Comparison of ENCODE assay signal across 21 cellular contexts in the genomic region with DNA sequence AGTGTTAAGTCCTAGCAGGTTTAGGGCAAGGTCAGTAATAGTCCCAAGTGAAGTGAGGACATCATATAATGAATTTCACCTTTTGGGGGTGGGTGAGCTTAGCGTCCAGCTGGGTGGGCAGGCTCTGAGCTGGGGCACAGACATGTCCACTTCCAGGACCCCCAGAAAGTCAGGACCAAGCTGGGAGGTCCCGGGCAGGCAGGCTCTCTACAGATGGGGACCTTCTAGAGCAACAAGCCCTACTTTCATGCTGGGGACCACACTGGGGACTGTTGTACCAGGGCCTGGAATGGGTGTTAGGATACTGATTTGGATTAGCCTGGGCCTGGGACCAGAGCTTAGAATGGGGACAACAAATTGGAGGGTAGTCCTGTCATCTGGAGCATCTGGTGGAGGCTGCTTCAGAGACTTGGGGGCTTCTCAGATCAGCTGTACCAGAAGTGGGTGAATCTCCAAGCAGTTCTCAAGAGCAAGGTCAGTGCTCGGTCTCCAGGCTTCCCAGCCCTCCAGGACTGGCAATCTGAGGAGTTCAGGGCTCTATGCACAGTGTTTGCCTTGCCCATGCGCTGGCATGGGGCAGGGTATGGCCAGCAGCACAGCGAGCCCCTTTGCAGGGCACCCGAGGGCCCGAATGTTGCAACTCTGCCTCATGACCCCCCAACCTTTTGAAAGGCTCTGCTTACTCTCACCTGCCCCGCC.
DNase-seq lines count a peak whose midpoint lies in the region; ATAC-seq and TF ChIP-seq lines count a peak whose summit lies in the region.
"Had no signal": no experiment of that assay in that cellular context is flagged by ENCODE, and none has a peak within 500 bp of the region (broad histone marks: within the 10 kb centered on the region; RNA-seq: fewer than 3 reads in every experiment).

No MANE protein-coding gene starts in this region.

- H3F3A ChIP-seq in GM23338 (replicated peaks; ENCODE audit: low read depth): no peaks in the 10 kb centered on the region
- H3F3A ChIP-seq in PC-9 (ENCODE audit: insufficient read depth, low read depth): no peaks in the 10 kb centered on the region

- no peak for TF ChIP-seq CTCF in GM23338 (conservative IDR thresholded peaks at IDR 0.05; ENCODE audit: low read depth in 2 of 2)
- no peak for TF ChIP-seq CTCF in upper lobe of right lung (IDR thresholded peaks at IDR 0.05)
- no peak for TF ChIP-seq CTCF in PC-9 (conservative IDR thresholded peaks at IDR 0.05)

- intact Hi-C loops in activated CD4-positive, alpha-beta T cell treated with anti-CD3 and anti-CD28 coated beads, Interleukin-2, amount 10 ng/mL, durations not matched to agents 24 days and 14 days (cut with micrococcal nuclease): no loop called here
- intact Hi-C loops in upper lobe of right lung (cut with DNase I): no loop called here
- intact Hi-C loops in posterior vena cava (cut with DNase I): no loop called here
- intact Hi-C loops in PC-9 (cut with micrococcal nuclease; ENCODE audit: unreplicated experiment): no loop called here

- no peaks in the 10 kb centered on the region for H3K4me1 Mint-ChIP-seq in activated CD4-positive, alpha-beta T cell treated with anti-CD3 and anti-CD28 coated beads, Interleukin-2, amount 10 ng/mL, durations not matched to agents 24 days and 14 days
- H3K4me1 Mint-ChIP-seq in GM23338 (peaks cover 13% of the 10 kb centered on the region), memory B cell (peaks cover 27% of the 10 kb centered on the region)

- H3K27ac ChIP-seq in GM23338 (ENCODE audit: low read depth): no peak overlapping the region
- H3K27ac ChIP-seq in upper lobe of right lung: no peak overlapping the region
- no peak overlapping the region for H3K27ac ChIP-seq in PC-9
- H3K27ac ChIP-seq: 22Rv1, SJSA1 had no signal

- no peak overlapping the region for H3K4me2 ChIP-seq in GM23338
- H3K4me2 ChIP-seq in PC-9: no peak overlapping the region

- H3K36me3 ChIP-seq in GM23338 (ENCODE audit: insufficient read depth) (no peaks in the 10 kb centered on the region), upper lobe of right lung (no peaks in the 10 kb centered on the region), PC-9 (ENCODE audit: low read depth) (no peaks in the 10 kb centered on the region)
- H3K36me3 ChIP-seq: SJSA1 had no signal

- BruUV-seq in PC-9 (replicated peaks; lab: Mats Ljungman, UMichigan): no TSS peak

- no peaks in the 10 kb centered on the region for H3K9me2 ChIP-seq in GM23338 (ENCODE audit: insufficient read depth)
- no peaks in the 10 kb centered on the region for H3K9me2 ChIP-seq in PC-9 (ENCODE audit: insufficient read depth)

- H3K9me3 ChIP-seq in upper lobe of right lung (no peaks in the 10 kb centered on the region), PC-9 (ENCODE audit: insufficient read depth, low read depth) (no peaks in the 10 kb centered on the region)
- H3K9me3 ChIP-seq: SJSA1 had no signal

- 0 out of 2 replicates have a peak overlapping the region, but pooled peaks have one; percentile 43 for H2AFZ ChIP-seq in GM23338
- no peak overlapping the region for H2AFZ ChIP-seq in PC-9

- H3K27me3 Mint-ChIP-seq in activated CD4-positive, alpha-beta T cell treated with anti-CD3 and anti-CD28 coated beads, Interleukin-2, amount 10 ng/mL, durations not matched to agents 24 days and 14 days: peaks cover 2% of the 10 kb centered on the region
- peaks cover 3% of the 10 kb centered on the region for H3K27me3 Mint-ChIP-seq in GM23338 (ENCODE audit: insufficient read depth, low read depth, poor library complexity)
- H3K27me3 Mint-ChIP-seq in memory B cell: no peaks in the 10 kb centered on the region
- H3K27me3 Mint-ChIP-seq: CD4-positive, CD25-positive, alpha-beta regulatory T cell had no signal

- CTCF ChIA-PET in PC-9 (lab: Charles Lee): no interaction called here

- H4K20me1 ChIP-seq in GM23338 (replicated peaks; ENCODE audit: insufficient read depth) (no peaks in the 10 kb centered on the region), PC-9 (ENCODE audit: insufficient read depth) (no peaks in the 10 kb centered on the region)

- no peaks in the 10 kb centered on the region for H3K36me3 Mint-ChIP-seq in activated CD4-positive, alpha-beta T cell treated with anti-CD3 and anti-CD28 coated beads, Interleukin-2, amount 10 ng/mL, durations not matched to agents 24 days and 14 days (ENCODE audit: low read depth)
- no peaks in the 10 kb centered on the region for H3K36me3 Mint-ChIP-seq in GM23338 (ENCODE audit: low read depth)
- peaks cover 39% of the 10 kb centered on the region for H3K36me3 Mint-ChIP-seq in memory B cell
- H3K36me3 Mint-ChIP-seq: CD4-positive, CD25-positive, alpha-beta regulatory T cell had no signal

- ATAC-seq in GM23338: no peak
- ATAC-seq in memory B cell (ENCODE audit: low read depth): no peak
- ATAC-seq in upper lobe of right lung: peak; percentile 13

- H3K4me3 ChIP-seq in GM23338 (no peak overlapping the region), upper lobe of right lung (no peak overlapping the region), PC-9 (no peak overlapping the region)
- H3K4me3 ChIP-seq: SJSA1 had no signal

- DNase-seq in activated CD4-positive, alpha-beta T cell treated with anti-CD3 and anti-CD28 coated beads, Interleukin-2, amount 10 ng/mL, durations not matched to agents 24 days and 14 days: peak; percentile 46
- no peak for DNase-seq in activated CD4-positive, alpha-beta T cell treated with anti-CD3 and anti-CD28 coated beads for 4 hours
- DNase-seq in GM23338 (ENCODE audit: low spot score): no peak
- DNase-seq in memory B cell (ENCODE audit: low spot score in 2 of 2): no peak
- DNase-seq in upper lobe of right lung: no peak
- DNase-seq in NCI-H69 (lab: John Stamatoyannopoulos, UW): no peak
- no peak for DNase-seq in posterior vena cava (ENCODE audit: low spot score)
- DNase-seq in PC-9: no peak
- DNase-seq: DMS53, H7, KBM-7, MV-4-11, NCI-H2029, NCI-H446, NCI-H524 treated with DMSO at 0.1 percent for 48 hours, NCI-H82, Right ventricle myocardium superior, RPMI8226 had no signal

- H3K4me1 ChIP-seq in GM23338 (ENCODE audit: insufficient read depth) (peaks cover 7% of the 10 kb centered on the region; the same call in 1 of the 2 replicates), upper lobe of right lung (no peaks in the 10 kb centered on the region), PC-9 (replicated peaks; ENCODE audit: insufficient read depth) (no peaks in the 10 kb centered on the region)
- H3K4me1 ChIP-seq: SJSA1 had no signal

- H3K9me3 Mint-ChIP-seq in activated CD4-positive, alpha-beta T cell treated with anti-CD3 and anti-CD28 coated beads, Interleukin-2, amount 10 ng/mL, durations not matched to agents 24 days and 14 days: no peaks in the 10 kb centered on the region
- H3K9me3 Mint-ChIP-seq in GM23338 (no peaks in the 10 kb centered on the region; the same call in 2 of the 3 replicates), memory B cell (peaks cover 3% of the 10 kb centered on the region)

- POLR2A ChIA-PET in PC-9 (lab: Charles Lee; ENCODE audit: unreplicated experiment): no interaction called here

- H3K27me3 ChIP-seq in GM23338 (ENCODE audit: insufficient read depth): no peaks in the 10 kb centered on the region
- no peaks in the 10 kb centered on the region for H3K27me3 ChIP-seq in upper lobe of right lung
- peaks cover 69% of the 10 kb centered on the region for H3K27me3 ChIP-seq in PC-9 (ENCODE audit: insufficient read depth, low read depth)
- H3K27me3 ChIP-seq: SJSA1 had no signal

- no peaks in the 10 kb centered on the region for H3K79me2 ChIP-seq in GM23338 (replicated peaks; ENCODE audit: insufficient read depth)
- H3K79me2 ChIP-seq in PC-9 (ENCODE audit: low read depth): no peaks in the 10 kb centered on the region

- H3K4me3 Mint-ChIP-seq in activated CD4-positive, alpha-beta T cell treated with anti-CD3 and anti-CD28 coated beads, Interleukin-2, amount 10 ng/mL, durations not matched to agents 24 days and 14 days: no peak overlapping the region
- no peak overlapping the region for H3K4me3 Mint-ChIP-seq in GM23338
- no peak overlapping the region for H3K4me3 Mint-ChIP-seq in memory B cell
- H3K4me3 Mint-ChIP-seq: CD4-positive, CD25-positive, alpha-beta regulatory T cell had no signal

- H3K27ac Mint-ChIP-seq in activated CD4-positive, alpha-beta T cell treated with anti-CD3 and anti-CD28 coated beads, Interleukin-2, amount 10 ng/mL, durations not matched to agents 24 days and 14 days: no peak overlapping the region
- H3K27ac Mint-ChIP-seq in GM23338 (no peak overlapping the region; the same call in 1 of the 2 replicates), memory B cell (peak overlapping the region; percentile 66)

TF ChIP-seq in GM23338, 12 proteins besides CTCF, POLR2A, EP300 and RAD21:
- TF ChIP-seq EZH2 (IDR thresholded peaks at IDR 0.05; ENCODE audit: low read depth, unreplicated experiment) (no peak), EZH2phosphoT487 (IDR thresholded peaks at IDR 0.05; ENCODE audit: unreplicated experiment) (no peak), JUNB (IDR thresholded peaks at IDR 0.05; ENCODE audit: unreplicated experiment) (no peak), POLR2AphosphoS5 (IDR thresholded peaks at IDR 0.05; ENCODE audit: low read depth) (no peak)
